ENCODE assay signal across 22 cellular contexts in the genomic region with DNA sequence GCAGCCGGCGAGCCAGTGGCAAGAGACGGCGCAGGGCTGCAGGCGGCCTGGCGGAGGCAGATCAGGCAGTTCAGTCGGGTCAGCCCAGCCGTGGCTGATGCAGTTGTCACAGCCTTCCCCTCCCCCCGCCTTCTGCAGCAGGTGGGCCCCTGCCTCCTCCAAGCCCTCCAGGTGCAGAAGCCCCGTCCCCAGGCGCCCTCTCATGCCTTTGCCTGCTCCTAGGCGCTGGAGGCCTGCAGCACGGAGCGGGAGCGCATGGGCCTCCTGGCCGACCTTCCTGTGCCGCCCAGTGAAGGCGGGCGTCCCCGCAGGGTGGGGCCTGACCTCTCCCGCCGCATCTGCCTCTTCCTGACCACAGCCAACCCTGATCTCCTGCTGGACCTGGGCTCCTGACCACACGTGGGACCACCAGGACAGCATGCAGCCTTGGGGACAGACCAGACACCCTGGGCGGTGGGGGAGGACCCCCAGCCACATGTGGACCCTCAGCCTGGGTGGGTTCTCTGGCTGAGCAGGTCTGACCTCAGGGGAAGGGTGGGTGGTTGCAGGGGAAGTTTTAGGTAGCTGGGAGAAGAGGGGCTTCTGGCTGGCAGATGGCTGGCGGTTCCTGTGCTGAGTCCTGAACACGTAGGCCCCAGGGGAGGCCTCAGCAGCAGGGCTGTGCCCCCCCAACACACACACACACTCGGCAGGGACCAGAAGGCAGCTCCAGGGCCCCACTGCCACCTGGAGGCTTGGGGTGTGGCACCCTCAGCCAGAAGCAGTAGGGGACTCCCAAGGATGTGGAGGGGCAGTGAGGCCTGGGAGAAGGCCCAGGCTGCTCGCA. TPM values are rescaled to one million over a fixed set of nuclear protein-coding genes. Genes with fewer than 3 reads are reported as not detected.
A peak's percentile ranks its signal among the peaks of the same experiment; 100 is the strongest.
DNase-seq lines count a peak whose midpoint lies in the region; ATAC-seq and TF ChIP-seq lines count a peak whose summit lies in the region.
"Had no signal": no experiment of that assay in that cellular context is flagged by ENCODE, and none has a peak within 500 bp of the region (broad histone marks: within the 10 kb centered on the region; RNA-seq: fewer than 3 reads in every experiment).

No MANE protein-coding gene starts in this region.

- H3K27ac Mint-ChIP-seq in Calu3 (ENCODE audit: unreplicated experiment) (peak overlapping the region; percentile 61), brain (peak overlapping the region in 1 of 5 experiments; percentile 32)
- H3K27ac Mint-ChIP-seq in activated CD4-positive, alpha-beta memory T cell treated with anti-CD3 and anti-CD28 coated beads, Interleukin-2, amount 10 ng/mL, durations not matched to agents 7 days and 5 days, result no peak overlapping the region
- H3K27ac Mint-ChIP-seq: activated naive CD8-positive, alpha-beta T cell treated with anti-CD3 and anti-CD28 coated beads, Interleukin-2, amount 10 ng/mL, durations not matched to agents 7 days and 5 days; activated T-helper 17 cell treated with anti-CD3 and anti-CD28 coated beads, Interleukin-2, amount 50 U/mL, for 72 hours had no signal

- H2BK120ac ChIP-seq in trophoblast cell (ENCODE audit: insufficient read depth, low read length, poor library complexity), result no peak overlapping the region

- peak overlapping the region; percentile 25 for H3K18ac ChIP-seq in trophoblast cell (ENCODE audit: low read length)

- no peak overlapping the region for H2AFZ ChIP-seq in trophoblast cell (ENCODE audit: insufficient read depth, low read length, poor library complexity)

- POLR2A ChIA-PET in activated CD4-positive, alpha-beta memory T cell treated with anti-CD3 and anti-CD28 coated beads, Interleukin-2, amount 10 ng/mL, durations not matched to agents 7 days and 5 days (lab: Charles Lee), result interaction anchor here (1.4 kb wide), 1 partner anchor 11 kb away, joined by 3 read pairs; no protein-coding TSS in a partner anchor

- no CpG with 5 or more reads among the region's 28 CpGs for WGBS in trophoblast cell (ENCODE audit: extremely low coverage, insufficient coverage, insufficient read length)

- H3K4me1 ChIP-seq in trophoblast cell (ENCODE audit: control insufficient read depth in 1 of 2, insufficient read depth in 2 of 2, low read length in 2 of 2), result peaks cover 15 to 21% of the 10 kb centered on the region in 2 experiments

- no peak overlapping the region for H2AK5ac ChIP-seq in trophoblast cell (ENCODE audit: low read length)

- peaks cover 52 to 54% of the 10 kb centered on the region in 2 experiments for H3K36me3 ChIP-seq in trophoblast cell (ENCODE audit: control insufficient read depth in 1 of 2, insufficient read depth in 2 of 2, low read length in 2 of 2)

- H3K27me3 Mint-ChIP-seq in Calu3 (ENCODE audit: unreplicated experiment), result no peaks in the 10 kb centered on the region
- H3K27me3 Mint-ChIP-seq in brain, result peaks cover 6% of the 10 kb centered on the region
- H3K27me3 Mint-ChIP-seq in activated CD4-positive, alpha-beta memory T cell treated with anti-CD3 and anti-CD28 coated beads, Interleukin-2, amount 10 ng/mL, durations not matched to agents 7 days and 5 days, result no peaks in the 10 kb centered on the region
- H3K27me3 Mint-ChIP-seq: activated naive CD8-positive, alpha-beta T cell treated with anti-CD3 and anti-CD28 coated beads, Interleukin-2, amount 10 ng/mL, durations not matched to agents 7 days and 5 days; activated T-helper 17 cell treated with anti-CD3 and anti-CD28 coated beads, Interleukin-2, amount 50 U/mL, for 72 hours; naive B cell had no signal

- peaks cover 18% of the 10 kb centered on the region for H3K79me1 ChIP-seq in trophoblast cell (ENCODE audit: low read length)

- peaks cover 13% of the 10 kb centered on the region for H3K79me2 ChIP-seq in trophoblast cell (ENCODE audit: control insufficient read depth, insufficient read depth, low read length, poor library complexity)

- no peak overlapping the region for H3K23ac ChIP-seq in trophoblast cell (ENCODE audit: low read length)

- no peak overlapping the region for H4K91ac ChIP-seq in trophoblast cell (ENCODE audit: low read depth, low read length)

- DNase-seq in Calu3, result no peak
- DNase-seq in NCI-H2171 (lab: John Stamatoyannopoulos, UW), result peak; percentile 95
- DNase-seq in trophoblast cell, result no peak
- no peak for DNase-seq in activated CD4-positive, alpha-beta memory T cell treated with anti-CD3 and anti-CD28 coated beads, Interleukin-2, amount 10 ng/mL, durations not matched to agents 7 days and 5 days
- no peak for DNase-seq in stimulated activated CD8-positive, alpha-beta memory T cell treated with anti-CD3 and anti-CD28 coated beads, Interleukin-4, amount 100 ng/mL, for 48 hours
- DNase-seq: activated CD4-positive, alpha-beta T cell treated with anti-CD3 and anti-CD28 coated beads for 48 hours; activated naive CD8-positive, alpha-beta T cell treated with anti-CD3 and anti-CD28 coated beads, Interleukin-2, amount 10 ng/mL, durations not matched to agents 7 days and 5 days; cerebellar nuclear complex; EL; GOT3; KBM-7; left colon; mesenchymal stem cell; naive B cell; NCI-H1694 treated with DMSO at 0.1 percent for 48 hours; NCI-H2227 treated with DMSO at 0.1 percent for 48 hours; OCI-M1; posterior cingulate gyrus had no signal

- no peak overlapping the region for H3K4me3 Mint-ChIP-seq in Calu3 (ENCODE audit: low read depth, unreplicated experiment)
- H3K4me3 Mint-ChIP-seq in brain, result peak overlapping the region in 3 of 5 experiments; percentile 22 to 63 (median 44)
- H3K4me3 Mint-ChIP-seq in activated CD4-positive, alpha-beta memory T cell treated with anti-CD3 and anti-CD28 coated beads, Interleukin-2, amount 10 ng/mL, durations not matched to agents 7 days and 5 days, result no peak overlapping the region
- H3K4me3 Mint-ChIP-seq: activated naive CD8-positive, alpha-beta T cell treated with anti-CD3 and anti-CD28 coated beads, Interleukin-2, amount 10 ng/mL, durations not matched to agents 7 days and 5 days had no signal

- H3K27me3 ChIP-seq in trophoblast cell (ENCODE audit: insufficient read depth, low read length), result no peaks in the 10 kb centered on the region
- H3K27me3 ChIP-seq: heart right ventricle had no signal

- H2BK5ac ChIP-seq in trophoblast cell (ENCODE audit: low read depth, low read length, poor library complexity), result no peak overlapping the region

- H4K8ac ChIP-seq in trophoblast cell (ENCODE audit: low read depth, low read length), result no peak overlapping the region

- H3K27ac ChIP-seq in trophoblast cell (ENCODE audit: low read depth, low read length), result no peak overlapping the region

- peaks cover 100% of the 10 kb centered on the region for H3K36me3 Mint-ChIP-seq in Calu3 (ENCODE audit: insufficient read depth, unreplicated experiment)
- H3K36me3 Mint-ChIP-seq in brain, result no peaks in the 10 kb centered on the region
- H3K36me3 Mint-ChIP-seq in activated CD4-positive, alpha-beta memory T cell treated with anti-CD3 and anti-CD28 coated beads, Interleukin-2, amount 10 ng/mL, durations not matched to agents 7 days and 5 days (ENCODE audit: low read depth), result peaks cover 13% of the 10 kb centered on the region
- H3K36me3 Mint-ChIP-seq: naive B cell had no signal

- no peak for ATAC-seq in GM19324 (IDR thresholded peaks at IDR 0.05; ENCODE audit: low FRiP score, unreplicated experiment)
- ATAC-seq: activated T-helper 17 cell treated with anti-CD3 and anti-CD28 coated beads, Interleukin-2, amount 50 U/mL, for 72 hours; heart right ventricle; left colon had no signal

- CTCF ChIA-PET in Calu3 (lab: Charles Lee), result interaction anchor here (0.6 to 0.7 kb wide), 2 partner anchors 78 to 588 kb away, joined by 3 to 4 read pairs; no protein-coding TSS in a partner anchor
- CTCF ChIA-PET in activated CD4-positive, alpha-beta memory T cell treated with anti-CD3 and anti-CD28 coated beads, Interleukin-2, amount 10 ng/mL, durations not matched to agents 7 days and 5 days (lab: Charles Lee), result interaction anchor here (1.4 kb wide), 1 partner anchor 70 kb away, joined by 3 read pairs; a partner anchor contains a TSS

- BruUV-seq in Calu3 (replicated peaks; lab: Mats Ljungman, UMichigan), result no TSS peak

- H4K12ac ChIP-seq in trophoblast cell (ENCODE audit: low read depth, low read length), result no peak overlapping the region

- H3K4ac ChIP-seq in trophoblast cell (ENCODE audit: low read depth, low read length), result no peak overlapping the region

- H2BK12ac ChIP-seq in trophoblast cell (ENCODE audit: low read length), result no peak overlapping the region

- no peaks in the 10 kb centered on the region for H3K9me3 Mint-ChIP-seq in Calu3 (ENCODE audit: low read depth, unreplicated experiment)
- peaks cover 0 to 2% (median 0%) of the 10 kb centered on the region in 5 experiments for H3K9me3 Mint-ChIP-seq in brain
- no peaks in the 10 kb centered on the region for H3K9me3 Mint-ChIP-seq in activated CD4-positive, alpha-beta memory T cell treated with anti-CD3 and anti-CD28 coated beads, Interleukin-2, amount 10 ng/mL, durations not matched to agents 7 days and 5 days
- H3K9me3 Mint-ChIP-seq: activated naive CD8-positive, alpha-beta T cell treated with anti-CD3 and anti-CD28 coated beads, Interleukin-2, amount 10 ng/mL, durations not matched to agents 7 days and 5 days; activated T-helper 17 cell treated with anti-CD3 and anti-CD28 coated beads, Interleukin-2, amount 50 U/mL, for 72 hours; naive B cell had no signal

- TF ChIP-seq CTCF in Calu3 (IDR thresholded peaks at IDR 0.05; ENCODE audit: unreplicated experiment), result no peak
- TF ChIP-seq CTCF in brain (conservative IDR thresholded peaks at IDR 0.05), result no peak

- no peak overlapping the region for H3K4me3 ChIP-seq in trophoblast cell (ENCODE audit: low read depth, low read length)
- H3K4me3 ChIP-seq: heart right ventricle had no signal

- intact Hi-C loops in Calu3 (cut with micrococcal nuclease; ENCODE audit: unreplicated experiment), result no loop called here

- no peak overlapping the region for H3K9ac ChIP-seq in trophoblast cell (ENCODE audit: low read length)

- peaks cover 2% of the 10 kb centered on the region for H3K9me3 ChIP-seq in trophoblast cell (ENCODE audit: insufficient read depth, low read depth, low read length)
- H3K9me3 ChIP-seq: heart right ventricle had no signal

- H3K4me1 Mint-ChIP-seq in Calu3 (ENCODE audit: low read depth, unreplicated experiment) (peaks cover 4% of the 10 kb centered on the region), brain (peaks cover 17% of the 10 kb centered on the region)
- H3K4me1 Mint-ChIP-seq in activated CD4-positive, alpha-beta memory T cell treated with anti-CD3 and anti-CD28 coated beads, Interleukin-2, amount 10 ng/mL, durations not matched to agents 7 days and 5 days, result peaks cover 11% of the 10 kb centered on the region

- H3K14ac ChIP-seq in trophoblast cell (ENCODE audit: low read length), result no peak overlapping the region

- H3K4me2 ChIP-seq in trophoblast cell (ENCODE audit: low read length), result no peak overlapping the region

RNA-seq across cellular contexts. Expression of a gene that starts 3.1 kb away (rescaled TPM):
- 128 and 135 TPM in 2 replicates for total RNA-seq in Calu3 (2022)
- 163 TPM for polyA plus RNA-seq in brain (ENCODE audit: insufficient read depth, low read depth, low replicate concordance)
- 94.3 and 98.1 TPM in 2 replicates for polyA plus RNA-seq in trophoblast cell (2013)
- 10 to 100 TPM; 94.9 to 98.3 TPM for total RNA-seq in activated CD4-positive, alpha-beta memory T cell treated with anti-CD3 and anti-CD28 coated beads, Interleukin-2, amount 10 ng/mL, durations not matched to agents 7 days and 5 days

RNA-seq across cellular contexts. Expression of a gene that starts 3.4 kb away (rescaled TPM):
- 30.8 and 42.2 TPM in 2 replicates for total RNA-seq in Calu3 (2022)
- polyA plus RNA-seq in brain (ENCODE audit: insufficient read depth, low read depth, low replicate concordance), result 1.0 TPM
- 3.6 and 4.3 TPM in 2 replicates for polyA plus RNA-seq in trophoblast cell (2013)
- total RNA-seq in activated CD4-positive, alpha-beta memory T cell treated with anti-CD3 and anti-CD28 coated beads, Interleukin-2, amount 10 ng/mL, durations not matched to agents 7 days and 5 days, result 10 to 100 TPM; 23.5 to 24.7 TPM

RNA-seq across cellular contexts. Expression of a gene that starts 4.7 kb away (rescaled TPM):
- 64.3 and 73.1 TPM in 2 replicates for total RNA-seq in Calu3 (2022)
- 65.0 TPM for polyA plus RNA-seq in brain (ENCODE audit: insufficient read depth, low read depth, low replicate concordance)
- polyA plus RNA-seq in trophoblast cell (2013), result 31.6 TPM in 2 replicates
- total RNA-seq in activated CD4-positive, alpha-beta memory T cell treated with anti-CD3 and anti-CD28 coated beads, Interleukin-2, amount 10 ng/mL, durations not matched to agents 7 days and 5 days, result 10 to 100 TPM; 48.0 to 52.0 TPM

RNA-seq across cellular contexts. Expression of a gene that starts 6.3 kb away (rescaled TPM):
- 44.3 and 45.2 TPM in 2 replicates for total RNA-seq in Calu3 (2022)
- 119 TPM for polyA plus RNA-seq in brain (ENCODE audit: insufficient read depth, low read depth, low replicate concordance)
- polyA plus RNA-seq in trophoblast cell (2013), result 33.2 and 35.2 TPM in 2 replicates
- 10 to 100 TPM; 46.4 to 47.7 TPM for total RNA-seq in activated CD4-positive, alpha-beta memory T cell treated with anti-CD3 and anti-CD28 coated beads, Interleukin-2, amount 10 ng/mL, durations not matched to agents 7 days and 5 days

RNA-seq across cellular contexts. Expression of a gene that starts 6.7 kb away (rescaled TPM):
- total RNA-seq in Calu3 (2022), result 91.8 and 98.1 TPM in 2 replicates
- polyA plus RNA-seq in brain (ENCODE audit: insufficient read depth, low read depth, low replicate concordance), result 125 TPM
- 44.4 and 44.6 TPM in 2 replicates for polyA plus RNA-seq in trophoblast cell (2013)
- 10 to 100 TPM; 40.8 to 43.5 TPM for total RNA-seq in activated CD4-positive, alpha-beta memory T cell treated with anti-CD3 and anti-CD28 coated beads, Interleukin-2, amount 10 ng/mL, durations not matched to agents 7 days and 5 days

Comparison
In these comparisons a context has a peak if more than half of its experiments do, and no peak if none do; other contexts are left out.
1. H3K4me3 Mint-ChIP-seq: peak in brain (3 of 5); none in Calu3 (single experiment) and activated CD4-positive, alpha-beta memory T cell treated with anti-CD3 and anti-CD28 coated beads, Interleukin-2, amount 10 ng/mL, durations not matched to agents 7 days and 5 days (single experiment).